ENCODE assay signal across 15 cellular contexts in the genomic region with DNA sequence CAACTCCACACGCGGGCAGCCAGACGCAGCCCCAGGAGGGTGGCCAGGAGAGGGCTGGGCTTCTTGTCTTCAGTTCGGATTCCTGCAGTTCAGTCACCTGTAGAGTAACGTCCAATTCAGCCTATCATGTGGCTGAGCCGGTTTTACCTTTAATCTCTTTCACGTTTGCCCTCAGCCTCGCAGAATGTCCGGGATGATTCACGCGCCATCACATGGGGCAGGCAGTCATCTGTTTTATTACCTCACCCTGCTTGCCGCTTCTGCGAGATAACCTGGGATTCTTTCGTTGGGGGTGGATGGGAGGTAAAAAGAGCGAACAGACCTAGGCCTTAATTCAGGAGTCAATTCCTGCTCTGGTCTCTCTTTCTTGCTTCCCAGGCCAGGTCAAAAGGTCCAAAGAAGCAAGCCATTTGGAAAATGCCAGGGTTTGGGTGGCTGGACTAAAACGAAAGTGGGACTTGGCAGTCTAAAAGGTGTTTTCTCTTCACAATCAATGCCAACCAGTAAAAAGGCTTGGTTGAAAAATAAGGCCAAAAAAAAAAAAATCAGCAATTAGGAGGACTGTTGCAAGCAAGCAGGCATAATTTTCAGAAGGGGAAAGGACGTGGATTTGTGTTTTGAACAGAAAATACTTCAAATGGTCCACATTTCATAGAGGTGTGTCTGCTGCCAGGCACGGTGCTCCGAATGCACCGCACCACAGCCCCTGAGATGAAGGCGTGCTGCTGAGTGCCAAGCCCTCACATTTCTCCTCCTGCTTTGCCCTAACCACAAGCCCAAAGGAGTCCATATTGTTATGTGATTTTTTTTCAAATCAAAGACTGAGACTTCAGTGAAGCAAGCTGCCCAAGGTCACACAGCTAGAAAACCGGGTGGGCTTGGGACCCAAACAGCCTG. TPM values are rescaled to one million over a fixed set of nuclear protein-coding genes. Genes with fewer than 3 reads are reported as not detected.
DNase-seq lines count a peak whose midpoint lies in the region; ATAC-seq and TF ChIP-seq lines count a peak whose summit lies in the region.
"Had no signal": no experiment of that assay in that cellular context is flagged by ENCODE, and none has a peak within 500 bp of the region (broad histone marks: within the 10 kb centered on the region; RNA-seq: fewer than 3 reads in every experiment).

No MANE protein-coding gene starts in this region.

- no peak for TF ChIP-seq EP300 in suprapubic skin (IDR thresholded peaks at IDR 0.05)

- H3K4me3 Mint-ChIP-seq in MCF 10A (ENCODE audit: unreplicated experiment) = peak overlapping the region; percentile 69
- H3K4me3 Mint-ChIP-seq: activated T-cell treated with anti-CD3 and anti-CD28 coated beads, Interleukin-2, amount 50 U/mL, for 72 hours; memory B cell had no signal

- peaks cover 9% of the 10 kb centered on the region for H3K9me3 Mint-ChIP-seq in MCF 10A (ENCODE audit: unreplicated experiment)

- peaks cover 37% of the 10 kb centered on the region for H3K4me1 Mint-ChIP-seq in MCF 10A (ENCODE audit: insufficient read depth, unreplicated experiment)

- 29% methylated on average over 22 of the region's 22 CpGs for WGBS in liver
- WGBS in suprapubic skin = 52% methylated on average over 22 of the region's 22 CpGs

- H3K4me3 ChIP-seq in liver (ENCODE audit: low read depth in 1 of 3, low read length in 3 of 3) = peak overlapping the region; percentile 28 to 41 (median 41)
- peak overlapping the region; percentile 33 for H3K4me3 ChIP-seq in suprapubic skin
- H3K4me3 ChIP-seq: cardiac muscle cell, gastrocnemius medialis, GM12878 had no signal

- intact Hi-C loops in MCF 10A (cut with micrococcal nuclease) = loop anchor here (5.0 kb wide), 1 partner anchor 1064 kb away; no protein-coding TSS in a partner anchor

- TSS peak; percentile 52 for BruUV-seq in MCF 10A (replicated peaks; lab: Mats Ljungman, UMichigan)

- H3K27ac ChIP-seq in liver (ENCODE audit: low read depth in 1 of 2, low read length in 2 of 2) (peak overlapping the region; percentile 84 to 89), suprapubic skin (peak overlapping the region; percentile 67)
- H3K27ac ChIP-seq: cardiac muscle cell, gastrocnemius medialis had no signal

- TF ChIP-seq RAD21 in liver (IDR thresholded peaks at IDR 0.05) = peak; percentile 13 to 44

- no peaks in the 10 kb centered on the region for H3K27me3 Mint-ChIP-seq in MCF 10A (ENCODE audit: insufficient read depth, unreplicated experiment)

- H3K27me3 ChIP-seq in liver (ENCODE audit: control insufficient read depth in 4 of 4, insufficient read depth in 4 of 4, low read length in 3 of 4) (no peaks in the 10 kb centered on the region), suprapubic skin (peaks cover 30% of the 10 kb centered on the region)

- peak overlapping the region; percentile 35 to 78 for H3K9ac ChIP-seq in liver (ENCODE audit: low read depth in 1 of 2, low read length in 2 of 2)

- peak overlapping the region; percentile 72 for H3K27ac Mint-ChIP-seq in MCF 10A (ENCODE audit: low read depth, unreplicated experiment)
- H3K27ac Mint-ChIP-seq: activated T-cell treated with anti-CD3 and anti-CD28 coated beads, Interleukin-2, amount 50 U/mL, for 72 hours; memory B cell had no signal

- H3K4me1 ChIP-seq in liver (ENCODE audit: control insufficient read depth in 4 of 4, insufficient read depth in 4 of 4, low read length in 3 of 4) (peaks cover 3 to 36% (median 19%) of the 10 kb centered on the region in 4 donors), suprapubic skin (peaks cover 40% of the 10 kb centered on the region)
- H3K4me1 ChIP-seq: gastrocnemius medialis had no signal

- TF ChIP-seq CTCF in MCF 10A (IDR thresholded peaks at IDR 0.05; ENCODE audit: unreplicated experiment) = no peak
- TF ChIP-seq CTCF in liver (IDR thresholded peaks at IDR 0.05; ENCODE audit: low read depth, low read length, missing input control) = no peak
- no peak for TF ChIP-seq CTCF in suprapubic skin (IDR thresholded peaks at IDR 0.05)

- POLR2A ChIA-PET in MCF 10A (lab: Yijun Ruan, JAX) = interaction anchor here (1.3 to 6.6 kb wide), 4 partner anchors 13 to 76 kb away, joined by 3 to 44 read pairs (median 14); no protein-coding TSS in a partner anchor

- ATAC-seq in GM19328 (IDR thresholded peaks at IDR 0.05; ENCODE audit: unreplicated experiment) = no peak
- ATAC-seq: activated T-cell treated with anti-CD3 and anti-CD28 coated beads, Interleukin-2, amount 50 U/mL, for 72 hours; gastrocnemius medialis had no signal

- H3K36me3 ChIP-seq in liver (ENCODE audit: control insufficient read depth in 4 of 4, insufficient read depth in 3 of 4, low read depth in 1 of 4, low read length in 3 of 4) (no peaks in the 10 kb centered on the region), suprapubic skin (no peaks in the 10 kb centered on the region)
- H3K36me3 ChIP-seq: cardiac muscle cell, gastrocnemius medialis had no signal

- H3K36me3 Mint-ChIP-seq in MCF 10A (ENCODE audit: insufficient read depth, unreplicated experiment) = no peaks in the 10 kb centered on the region

- DNase-seq in HK-2 (ENCODE audit: unreplicated experiment) (peak; percentile 84), MCF 10A (ENCODE audit: unreplicated experiment) (peak; percentile 83), suprapubic skin (ENCODE audit: low spot score in 2 of 2) (no peak), cerebellar cortex (ENCODE audit: low spot score) (no peak), SKM-1 (lab: John Stamatoyannopoulos, UW; ENCODE audit: unreplicated experiment) (no peak), DMS 273 treated with DMSO at 0.1 percent for 48 hours (lab: John Stamatoyannopoulos, UW) (no peak)
- DNase-seq: activated T-cell treated with anti-CD3 and anti-CD28 coated beads, Interleukin-2, amount 50 U/mL, for 72 hours; gastrocnemius medialis; NCI-H187; OCI-M1 had no signal

- no peaks in the 10 kb centered on the region for H3K9me3 ChIP-seq in liver (ENCODE audit: control insufficient read depth in 4 of 4, low read length in 3 of 4)
- no peaks in the 10 kb centered on the region for H3K9me3 ChIP-seq in suprapubic skin
- H3K9me3 ChIP-seq: gastrocnemius medialis had no signal

- no peak for TF ChIP-seq POLR2A in suprapubic skin (IDR thresholded peaks at IDR 0.05)

- CTCF ChIA-PET in MCF 10A (lab: Yijun Ruan, JAX) = interaction anchor here (0.6 to 4.7 kb wide), 10 partner anchors 10 to 1186 kb away, joined by 3 to 37 read pairs (median 4); no protein-coding TSS in a partner anchor

TF ChIP-seq in liver, 16 proteins besides CTCF, POLR2A, EP300 and RAD21 (continues in another document):
- TF ChIP-seq SP1 (IDR thresholded peaks at IDR 0.05) (peak; percentile 62), FOXA1 (IDR thresholded peaks at IDR 0.05) (no peak), GABPA (IDR thresholded peaks at IDR 0.05 in 1 of 2, conservative IDR thresholded peaks at IDR 0.05 in 1 of 2) (no peak), HNF4G (IDR thresholded peaks at IDR 0.05) (no peak), NR2F2 (IDR thresholded peaks at IDR 0.05) (no peak), YY1 (IDR thresholded peaks at IDR 0.05) (peak; percentile 72), TAF1 (conservative IDR thresholded peaks at IDR 0.05) (peak; percentile 21), FOXA2 (IDR thresholded peaks at IDR 0.05) (no peak), EGR1 (IDR thresholded peaks at IDR 0.05; ENCODE audit: low read depth in 2 of 2) (no peak)
- TF ChIP-seq, protein P1, sequence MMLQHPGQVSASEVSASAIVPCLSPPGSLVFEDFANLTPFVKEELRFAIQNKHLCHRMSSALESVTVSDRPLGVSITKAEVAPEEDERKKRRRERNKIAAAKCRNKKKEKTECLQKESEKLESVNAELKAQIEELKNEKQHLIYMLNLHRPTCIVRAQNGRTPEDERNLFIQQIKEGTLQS (IDR thresholded peaks at IDR 0.05) = peak; percentile 44
- TF ChIP-seq, protein P2, sequence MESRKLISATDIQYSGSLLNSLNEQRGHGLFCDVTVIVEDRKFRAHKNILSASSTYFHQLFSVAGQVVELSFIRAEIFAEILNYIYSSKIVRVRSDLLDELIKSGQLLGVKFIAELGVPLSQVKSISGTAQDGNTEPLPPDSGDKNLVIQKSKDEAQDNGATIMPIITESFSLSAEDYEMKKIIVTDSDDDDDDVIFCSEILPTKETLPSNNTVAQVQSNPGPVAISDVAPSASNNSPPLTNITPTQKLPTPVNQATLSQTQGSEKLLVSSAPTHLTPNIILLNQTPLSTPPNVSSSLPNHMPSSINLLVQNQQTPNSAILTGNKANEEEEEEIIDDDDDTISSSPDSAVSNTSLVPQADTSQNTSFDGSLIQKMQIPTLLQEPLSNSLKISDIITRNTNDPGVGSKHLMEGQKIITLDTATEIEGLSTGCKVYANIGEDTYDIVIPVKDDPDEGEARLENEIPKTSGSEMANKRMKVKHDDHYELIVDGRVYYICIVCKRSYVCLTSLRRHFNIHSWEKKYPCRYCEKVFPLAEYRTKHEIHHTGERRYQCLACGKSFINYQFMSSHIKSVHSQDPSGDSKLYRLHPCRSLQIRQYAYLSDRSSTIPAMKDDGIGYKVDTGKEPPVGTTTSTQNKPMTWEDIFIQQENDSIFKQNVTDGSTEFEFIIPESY (IDR thresholded peaks at IDR 0.05) = peak; percentile 77
- TF ChIP-seq, protein P3, sequence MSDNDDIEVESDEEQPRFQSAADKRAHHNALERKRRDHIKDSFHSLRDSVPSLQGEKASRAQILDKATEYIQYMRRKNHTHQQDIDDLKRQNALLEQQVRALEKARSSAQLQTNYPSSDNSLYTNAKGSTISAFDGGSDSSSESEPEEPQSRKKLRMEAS (IDR thresholded peaks at IDR 0.05) = peak; percentile 52

RNA-seq across cellular contexts. Expression of gene WWC1, which starts 2.8 kb away (rescaled TPM):
- 27.8 and 47.0 TPM in 2 replicates for total RNA-seq in MCF 10A (2022)
- total RNA-seq in liver = 10 to 100 TPM in 1 of 2 donors, 1 to 10 TPM in 1; 5.9 to 25.1 TPM
- polyA plus RNA-seq in liver = 10 to 100 TPM in 1 of 2 donors, 1 to 10 TPM in 1; 6.2 to 23.3 TPM
- total RNA-seq in suprapubic skin = 10 to 100 TPM; 28.3 to 38.3 (median 31.6) TPM

Comparison
In these comparisons a context has a peak if more than half of its experiments do, and no peak if none do; other contexts are left out.
1. DNase-seq: peak in HK-2 (single experiment) and MCF 10A (single experiment); none in suprapubic skin (0 of 2), cerebellar cortex (single experiment), SKM-1 (single experiment) and DMS 273 treated with DMSO at 0.1 percent for 48 hours (single experiment).